In genomic region chr19:3073159-3073563, GRCh38 we compare ENCODE assay signal across 9 cellular contexts. TPM values are rescaled to one million over a fixed set of nuclear protein-coding genes. Genes with fewer than 3 reads are reported as not detected.
DNase-seq lines count a peak whose midpoint lies in the region; FAIRE-seq and TF ChIP-seq lines count a peak whose summit lies in the region.
"Had no signal": no experiment of that assay in that cellular context is flagged by ENCODE, and none has a peak within 500 bp of the region (broad histone marks: within the 10 kb centered on the region; RNA-seq: fewer than 3 reads in every experiment).

No MANE protein-coding gene starts in this region.

- H3K9ac ChIP-seq in skeletal muscle tissue (ENCODE audit: low read depth in 1 of 3, low read length in 3 of 3) (no peak overlapping the region), kidney (ENCODE audit: low read length in 2 of 2) (no peak overlapping the region)

- H3K36me3 ChIP-seq in skeletal muscle tissue (ENCODE audit: control insufficient read depth in 3 of 3, insufficient read depth in 3 of 3, low read length in 3 of 3) = no peaks in the 10 kb centered on the region
- no peaks in the 10 kb centered on the region for H3K36me3 ChIP-seq in kidney (ENCODE audit: control insufficient read depth in 1 of 2, insufficient read depth in 2 of 2, low read length in 2 of 2)

- peak; percentile 36 for DNase-seq in NCI-H748 (lab: John Stamatoyannopoulos, UW; ENCODE audit: unreplicated experiment)
- DNase-seq in NCI-H748 treated with DMSO at 0.1 percent for 48 hours (lab: John Stamatoyannopoulos, UW) = no peak
- peak; percentile 98 for DNase-seq in NCI-H524 treated with DMSO at 0.1 percent for 48 hours (lab: John Stamatoyannopoulos, UW)
- DNase-seq in fibroblast of gingiva (ENCODE audit: low read depth) = peak; percentile 71
- DNase-seq in activated naive CD4-positive, alpha-beta T cell treated with anti-CD3 and anti-CD28 coated beads, Interleukin-2, amount 50 U/mL, for 16 hours = no peak
- DNase-seq in kidney = no peak
- no peak for DNase-seq in cortex of kidney (lab: John Stamatoyannopoulos, UW)
- DNase-seq: stimulated activated naive CD8-positive, alpha-beta T cell treated with anti-CD3 and anti-CD28 coated beads, Interleukin-15, amount 100 ng/mL, for 72 hours had no signal

- no peak overlapping the region for H3K4me3 ChIP-seq in skeletal muscle tissue (ENCODE audit: low read length in 3 of 3)
- H3K4me3 ChIP-seq in kidney (ENCODE audit: low read length in 2 of 2) = no peak overlapping the region

- H3K27me3 ChIP-seq in skeletal muscle tissue (ENCODE audit: control insufficient read depth in 3 of 3, insufficient read depth in 3 of 3, low read length in 3 of 3) = no peaks in the 10 kb centered on the region

- no peaks in the 10 kb centered on the region for H3K9me3 ChIP-seq in skeletal muscle tissue (ENCODE audit: control insufficient read depth in 3 of 3, low read length in 3 of 3)
- H3K9me3 ChIP-seq in kidney (ENCODE audit: control insufficient read depth in 1 of 2, low read length in 2 of 2) = no peaks in the 10 kb centered on the region

- H3K4me1 ChIP-seq in skeletal muscle tissue (ENCODE audit: control insufficient read depth in 3 of 3, insufficient read depth in 3 of 3, low read length in 3 of 3) (peaks cover 16 to 18% (median 17%) of the 10 kb centered on the region in 3 donors), kidney (ENCODE audit: control insufficient read depth in 1 of 2, insufficient read depth in 1 of 2, low read depth in 1 of 2, low read length in 2 of 2) (peaks cover 2 to 4% of the 10 kb centered on the region in 2 donors)

- H3K27ac ChIP-seq in skeletal muscle tissue (ENCODE audit: low read depth, low read length) (peak overlapping the region; percentile 65), kidney (ENCODE audit: low read depth in 2 of 2, low read length in 2 of 2) (no peak overlapping the region)

- intact Hi-C loops in kidney (cut with DNase I) = no loop called here

- FAIRE-seq in kidney (lab: Jason Lieb, UNC) = no peak

- TF ChIP-seq CTCF in kidney (IDR thresholded peaks at IDR 0.05; ENCODE audit: borderline replicate concordance, extremely low read depth, insufficient read depth) = no peak

RNA-seq across cellular contexts. Expression of gene TLE5, which starts 10.9 kb away (rescaled TPM):
- total RNA-seq in skeletal muscle tissue (98.1 TPM), kidney (526 TPM)
- polyA plus RNA-seq in kidney (ENCODE audit: insufficient read depth, low read depth, low replicate concordance) = 580 TPM

RNA-seq across cellular contexts. Expression of gene GNA11, which starts 21.0 kb away (rescaled TPM):
- 37.1 TPM for total RNA-seq in skeletal muscle tissue
- 69.4 TPM for total RNA-seq in kidney
- 43.9 TPM for polyA plus RNA-seq in kidney (ENCODE audit: insufficient read depth, low read depth, low replicate concordance)

RNA-seq across cellular contexts. Expression of gene TLE2, which starts 44.1 kb away (rescaled TPM):
- 9.4 TPM for total RNA-seq in skeletal muscle tissue
- 76.6 TPM for total RNA-seq in kidney
- 28.2 TPM for polyA plus RNA-seq in kidney (ENCODE audit: insufficient read depth, low read depth, low replicate concordance)

Comparison
In these comparisons a context has a peak if more than half of its experiments do, and no peak if none do; other contexts are left out.
1. DNase-seq: peak in NCI-H748 (single experiment), NCI-H524 treated with DMSO at 0.1 percent for 48 hours (single experiment) and fibroblast of gingiva (single experiment); none in NCI-H748 treated with DMSO at 0.1 percent for 48 hours (single experiment), activated naive CD4-positive, alpha-beta T cell treated with anti-CD3 and anti-CD28 coated beads, Interleukin-2, amount 50 U/mL, for 16 hours (single experiment), kidney (single experiment) and cortex of kidney (single experiment).